8 cellular contexts compared by ENCODE assay signal in genomic region chr5:172716796-172717313, GRCh38. TPM values are rescaled to one million over a fixed set of nuclear protein-coding genes. Genes with fewer than 3 reads are reported as not detected.
A peak's percentile ranks its signal among the peaks of the same experiment; 100 is the strongest.
DNase-seq lines count a peak whose midpoint lies in the region; ATAC-seq and TF ChIP-seq lines count a peak whose summit lies in the region.

No MANE protein-coding gene starts in this region.

- ATAC-seq in GM19395 (IDR thresholded peaks at IDR 0.05; ENCODE audit: unreplicated experiment) (peak; percentile 69), GM21390 (IDR thresholded peaks at IDR 0.05; ENCODE audit: unreplicated experiment) (no peak)

- TF ChIP-seq POLR2A in breast epithelium (IDR thresholded peaks at IDR 0.05), result no peak

- no peaks in the 10 kb centered on the region for H3K9me3 ChIP-seq in breast epithelium

- intact Hi-C loops in breast epithelium (cut with DNase I; ENCODE audit: low total_unique reads), result no loop called here

- H3K4me3 ChIP-seq in AG10803 (ENCODE audit: low read length), result peak overlapping the region; percentile 29
- no peak overlapping the region for H3K4me3 ChIP-seq in WI38 (ENCODE audit: low read depth, low read length)
- H3K4me3 ChIP-seq in breast epithelium, result peak overlapping the region in 1 of 3 donors; percentile 51

- H3K4me1 ChIP-seq in breast epithelium, result no peaks in the 10 kb centered on the region

- H3K27ac ChIP-seq in breast epithelium, result peak overlapping the region; percentile 64 to 90

- H3K36me3 ChIP-seq in breast epithelium, result no peaks in the 10 kb centered on the region

- peak; percentile 85 for DNase-seq in AG10803 (ENCODE audit: low read depth)
- DNase-seq in NCI-H2081 (lab: John Stamatoyannopoulos, UW), result peak; percentile 70 to 74
- peak; percentile 72 to 83 for DNase-seq in breast epithelium (ENCODE audit: low spot score in 2 of 2)
- DNase-seq in iris pigment epithelial cell (ENCODE audit: low read depth), result peak; percentile 85
- peak; percentile 82 for DNase-seq in stimulated activated CD4-positive, alpha-beta T cell treated with anti-CD3 and anti-CD28 coated beads, Interleukin-12 subunit alpha, Interleukin-12 subunit beta, amount 100 ng/mL, for 4 hours

- no peaks in the 10 kb centered on the region for H3K27me3 ChIP-seq in breast epithelium

- TF ChIP-seq CTCF in AG10803 (conservative IDR thresholded peaks at IDR 0.05; ENCODE audit: low read length), result peak; percentile 87
- peak; percentile 75 for TF ChIP-seq CTCF in WI38 (IDR thresholded peaks at IDR 0.05; ENCODE audit: low read depth, low read length)
- TF ChIP-seq CTCF in breast epithelium (IDR thresholded peaks at IDR 0.05), result peak; percentile 87 to 95 (median 94)

RNA-seq across cellular contexts. Expression of gene DUSP1, which starts 54.1 kb away (rescaled TPM):
- total RNA-seq in breast epithelium, result 1,000 to 10,000 TPM in 2 of 3 donors, 100 to 1,000 TPM in 1; 752 to 1,562 (median 1,015) TPM
